8 cellular contexts compared by ENCODE assay signal in genomic region chr19:41859213-41859617, GRCh38. TPM values are rescaled to one million over a fixed set of nuclear protein-coding genes. Genes with fewer than 3 reads are reported as not detected.
DNase-seq lines count a peak whose midpoint lies in the region; ATAC-seq and TF ChIP-seq lines count a peak whose summit lies in the region.

No MANE protein-coding gene starts in this region.

- peaks cover 38% of the 10 kb centered on the region for H3K4me1 Mint-ChIP-seq in central memory CD8-positive, alpha-beta T cell
- peaks cover 29 to 48% (median 39%) of the 10 kb centered on the region in 3 donors for H3K4me1 Mint-ChIP-seq in naive B cell

- 11% methylated on average over 8 of the region's 8 CpGs for WGBS in HUES64

- H3K4me1 ChIP-seq in HUES64 (ENCODE audit: insufficient read depth, low read length) = peaks cover 25% of the 10 kb centered on the region

- H3K36me3 ChIP-seq in HUES64 (ENCODE audit: insufficient read depth, low read length) = peaks cover 38% of the 10 kb centered on the region

- H3K9me3 ChIP-seq in AG04450 (ENCODE audit: control insufficient read depth, insufficient read depth, low read length) (no peaks in the 10 kb centered on the region), HUES64 (ENCODE audit: insufficient read depth, low read depth, low read length) (no peaks in the 10 kb centered on the region)

- ATAC-seq in central memory CD8-positive, alpha-beta T cell (replicated peaks; ENCODE audit: extremely low read depth, poor library complexity, severe bottlenecking) = no peak
- ATAC-seq in naive B cell (ENCODE audit: low read depth in 2 of 2) (no peak), HG03025 (IDR thresholded peaks at IDR 0.05; ENCODE audit: low FRiP score, unreplicated experiment) (no peak), HG02623 (IDR thresholded peaks at IDR 0.05; ENCODE audit: unreplicated experiment) (no peak)

- H3K36me3 Mint-ChIP-seq in central memory CD8-positive, alpha-beta T cell (ENCODE audit: insufficient read depth) = peaks cover 39% of the 10 kb centered on the region
- H3K36me3 Mint-ChIP-seq in naive B cell = peaks cover 3 to 11% of the 10 kb centered on the region in 2 donors

- peaks cover 7% of the 10 kb centered on the region for H3K27me3 Mint-ChIP-seq in central memory CD8-positive, alpha-beta T cell
- no peaks in the 10 kb centered on the region for H3K27me3 Mint-ChIP-seq in naive B cell

- H3K4me3 ChIP-seq in AG04450 (ENCODE audit: low read depth, low read length) = peak overlapping the region; percentile 99
- H3K4me3 ChIP-seq in HUES64 (ENCODE audit: low read length) = peak overlapping the region; percentile 99

- DNase-seq in AG04450 (ENCODE audit: low read depth, low spot score) (no peak), naive B cell (no peak), cerebellar nuclear complex (lab: John Stamatoyannopoulos, UW) (no peak), MV-4-11 (lab: John Stamatoyannopoulos, UW) (no peak)
- DNase-seq in central memory CD8-positive, alpha-beta T cell (ENCODE audit: low spot score in 2 of 2) = no peak

- CTCF ChIA-PET in AG04450 (lab: Charles Lee) = interaction anchor here (0.5 to 2.2 kb wide), 6 partner anchors 10 to 102 kb away, joined by 3 to 10 read pairs (median 6); no protein-coding TSS in a partner anchor

- H3K27me3 ChIP-seq in AG04450 (ENCODE audit: control insufficient read depth, insufficient read depth, low read length) = peaks cover 13% of the 10 kb centered on the region
- 0 out of 2 replicates have a peak, but pooled peaks cover 4% of the 10 kb centered on the region for H3K27me3 ChIP-seq in HUES64 (ENCODE audit: insufficient read depth, low read length)

- H3K4me3 Mint-ChIP-seq in central memory CD8-positive, alpha-beta T cell = peak overlapping the region; percentile 81
- H3K4me3 Mint-ChIP-seq in naive B cell = peak overlapping the region; percentile 85 to 99 (median 94)

- POLR2A ChIA-PET in AG04450 (lab: Yijun Ruan, JAX) = interaction anchor here (0.6 to 2.7 kb wide), 6 partner anchors 9 to 420 kb away, joined by 3 to 28 read pairs (median 4); partner anchors contain the start of genes ARHGEF1 and RABAC1

- no peaks in the 10 kb centered on the region for H3K9me3 Mint-ChIP-seq in central memory CD8-positive, alpha-beta T cell
- H3K9me3 Mint-ChIP-seq in naive B cell = no peaks in the 10 kb centered on the region

- H3K27ac Mint-ChIP-seq in central memory CD8-positive, alpha-beta T cell (ENCODE audit: low read depth) = peak overlapping the region; percentile 90
- H3K27ac Mint-ChIP-seq in naive B cell = peak overlapping the region in 5 of 6 donors; percentile 92 to 98 (median 97)

- peak overlapping the region; percentile 95 for H3K27ac ChIP-seq in AG04450 (ENCODE audit: low read depth, low read length)
- peak overlapping the region; percentile 43; the same call in 1 of the 2 replicates for H3K27ac ChIP-seq in HUES64 (ENCODE audit: low read depth, low read length)

- no peak for TF ChIP-seq CTCF in AG04450 (IDR thresholded peaks at IDR 0.05; ENCODE audit: low read depth, low read length)

- peak overlapping the region; percentile 50 for H3K9ac ChIP-seq in HUES64 (ENCODE audit: low read depth, low read length)

RNA-seq across cellular contexts. Expression of gene RPS19, which starts 0.8 kb away (rescaled TPM):
- polyA plus RNA-seq in AG04450 (2011; rRNA removed) (1,320 and 1,738 TPM in 2 replicates), naive B cell (ENCODE audit: low read depth in 6 of 6) (1,000 to 10,000 TPM; 4,276 to 8,441 (median 6,198) TPM)
- 1,583 and 1,856 TPM in 2 replicates for polyA minus RNA-seq in AG04450 (2011; rRNA and poly(A)+ RNA removed)
- 3,403 TPM for polyA plus RNA-seq in HUES64 (2013, experiment 1 of 2)
- polyA plus RNA-seq in HUES64 (2013, experiment 2 of 2) = 3,620 TPM

RNA-seq across cellular contexts. Expression of gene DMRTC2, which starts 14.4 kb away (rescaled TPM):
- not detected in 2 replicates for polyA plus RNA-seq in AG04450 (2011; rRNA removed)
- not detected in 2 replicates for polyA minus RNA-seq in AG04450 (2011; rRNA and poly(A)+ RNA removed)
- polyA plus RNA-seq in HUES64 (2013, experiment 1 of 2) = not detected
- not detected for polyA plus RNA-seq in HUES64 (2013, experiment 2 of 2)
- not detected for polyA plus RNA-seq in naive B cell (ENCODE audit: low read depth in 6 of 6)

RNA-seq across cellular contexts. Expression of gene LYPD4, which starts 14.7 kb away (rescaled TPM):
- polyA plus RNA-seq in AG04450 (2011; rRNA removed) (not detected in 2 replicates), naive B cell (ENCODE audit: low read depth in 6 of 6) (not detected)
- not detected in 2 replicates for polyA minus RNA-seq in AG04450 (2011; rRNA and poly(A)+ RNA removed)
- polyA plus RNA-seq in HUES64 (2013, experiment 1 of 2) = not detected
- not detected for polyA plus RNA-seq in HUES64 (2013, experiment 2 of 2)

RNA-seq across cellular contexts. Expression of gene CD79A, which starts 17.9 kb away (rescaled TPM):
- polyA plus RNA-seq in AG04450 (2011; rRNA removed) (0.20 and 0.36 TPM in 2 replicates), naive B cell (ENCODE audit: low read depth in 6 of 6) (1,000 to 10,000 TPM; 3,426 to 4,601 (median 4,008) TPM)
- 0.55 TPM in 1 of 2 replicates, not detected in the other for polyA minus RNA-seq in AG04450 (2011; rRNA and poly(A)+ RNA removed)
- 0.25 TPM for polyA plus RNA-seq in HUES64 (2013, experiment 1 of 2)
- 0.44 TPM for polyA plus RNA-seq in HUES64 (2013, experiment 2 of 2)

RNA-seq across cellular contexts. Expression of gene ARHGEF1, which starts 23.8 kb away (rescaled TPM):
- polyA plus RNA-seq in AG04450 (2011; rRNA removed) = 19.5 and 24.1 TPM in 2 replicates
- 14.5 and 20.2 TPM in 2 replicates for polyA minus RNA-seq in AG04450 (2011; rRNA and poly(A)+ RNA removed)
- polyA plus RNA-seq in HUES64 (2013, experiment 1 of 2) = 26.3 TPM
- 32.8 TPM for polyA plus RNA-seq in HUES64 (2013, experiment 2 of 2)
- polyA plus RNA-seq in naive B cell (ENCODE audit: low read depth in 6 of 6) = 100 to 1,000 TPM; 110 to 220 (median 122) TPM
